12 cellular contexts compared by ENCODE assay signal in the genomic region with DNA sequence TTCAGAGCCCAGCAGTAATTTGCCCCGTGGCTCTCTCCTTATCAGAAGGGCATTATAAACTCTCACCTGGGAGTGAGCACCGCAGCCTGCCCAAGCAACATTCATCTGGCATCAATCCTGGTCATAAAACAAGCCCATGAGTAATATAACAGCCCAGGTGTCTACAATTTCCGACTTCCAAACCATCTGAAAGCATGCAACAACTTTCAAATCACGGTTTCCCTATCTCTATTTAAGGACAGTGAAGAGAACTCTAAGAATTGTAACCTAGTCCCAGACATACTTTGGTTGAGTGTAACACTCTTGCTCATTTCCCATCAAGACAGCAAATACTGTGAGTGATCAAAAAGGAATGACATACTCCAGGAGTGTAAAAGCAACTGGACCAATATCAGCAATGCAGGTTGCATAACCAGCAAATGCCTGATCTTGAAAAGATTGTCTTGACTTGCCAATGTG.
DNase-seq lines count a peak whose midpoint lies in the region; ATAC-seq, FAIRE-seq and TF ChIP-seq lines count a peak whose summit lies in the region.
"Had no signal": no experiment of that assay in that cellular context is flagged by ENCODE, and none has a peak within 500 bp of the region (broad histone marks: within the 10 kb centered on the region; RNA-seq: fewer than 3 reads in every experiment).

No MANE protein-coding gene starts in this region.

- ATAC-seq in Panc1 (peak; percentile 80), esophagus mucosa (peak; percentile 90), HG03108 (IDR thresholded peaks at IDR 0.05; ENCODE audit: unreplicated experiment) (no peak)

- H2BK15ac ChIP-seq in neuronal stem cell (ENCODE audit: low read length) = no peak overlapping the region

- H3K9me3 ChIP-seq in Panc1 (ENCODE audit: control insufficient read depth, insufficient read depth, low read depth, low read length) = no peaks in the 10 kb centered on the region
- H3K9me3 ChIP-seq in neuronal stem cell (replicated peaks in 1 of 2; ENCODE audit: control insufficient read depth in 2 of 2, insufficient read depth in 1 of 2, low read depth in 1 of 2, low read length in 2 of 2) = no peaks in the 10 kb centered on the region
- H3K9me3 ChIP-seq: breast epithelium, stomach had no signal

- H3K23ac ChIP-seq in neuronal stem cell (ENCODE audit: low read depth, low read length, poor library complexity) = no peak overlapping the region

- intact Hi-C loops in Panc1 (cut with micrococcal nuclease; ENCODE audit: unreplicated experiment) = loop anchor here (10.0 kb wide), 1 partner anchor 481 kb away; no protein-coding TSS in a partner anchor

- H2AK5ac ChIP-seq in neuronal stem cell (ENCODE audit: low read depth, low read length) = no peak overlapping the region

- H3K18ac ChIP-seq in neuronal stem cell (ENCODE audit: low read length) = no peak overlapping the region

- H3K36me3 ChIP-seq in Panc1 (ENCODE audit: control insufficient read depth, insufficient read depth, low read length) (no peaks in the 10 kb centered on the region), rectal smooth muscle tissue (ENCODE audit: control insufficient read depth, insufficient read depth, low read length) (no peaks in the 10 kb centered on the region), neuronal stem cell (replicated peaks in 1 of 2; ENCODE audit: control insufficient read depth in 2 of 2, insufficient read depth in 2 of 2, low read length in 2 of 2) (no peaks in the 10 kb centered on the region)
- H3K36me3 ChIP-seq: breast epithelium, stomach had no signal

- no peak overlapping the region for H3K4me2 ChIP-seq in neuronal stem cell (ENCODE audit: insufficient read depth, low read length, poor library complexity, severe bottlenecking)

- peak; percentile 9 for DNase-seq in H54 (ENCODE audit: insufficient read length, low spot score)
- peak; percentile 56 for DNase-seq in Panc1 (ENCODE audit: low read depth, low spot score)
- no peak for DNase-seq in cerebellar nuclear complex (lab: John Stamatoyannopoulos, UW)
- DNase-seq in neuronal stem cell (ENCODE audit: low spot score) = no peak
- no peak for DNase-seq in 8988T
- DNase-seq: activated CD8-positive, alpha-beta memory T cell treated with anti-CD3 and anti-CD28 coated beads, Interleukin-2, amount 50 U/mL, for 48 hours; stomach had no signal

- no peak overlapping the region for H4K8ac ChIP-seq in neuronal stem cell (ENCODE audit: low read depth, low read length)

- H3K79me1 ChIP-seq in neuronal stem cell (ENCODE audit: low read depth, low read length) = no peaks in the 10 kb centered on the region

- no peaks in the 10 kb centered on the region for H3K27me3 ChIP-seq in Panc1 (ENCODE audit: control insufficient read depth, insufficient read depth, low read length)
- no peaks in the 10 kb centered on the region for H3K27me3 ChIP-seq in rectal smooth muscle tissue (ENCODE audit: control insufficient read depth, insufficient read depth, low read length)
- H3K27me3 ChIP-seq in neuronal stem cell (ENCODE audit: control insufficient read depth in 3 of 3, insufficient read depth in 3 of 3, low read depth in 1 of 3, low read length in 3 of 3) = no peaks in the 10 kb centered on the region
- H3K27me3 ChIP-seq: breast epithelium, stomach had no signal

- WGBS in neuronal stem cell (ENCODE audit: extremely low coverage in 2 of 2, insufficient read length in 2 of 2, insufficient replicate concordance in 1 of 2), 2 donors = no CpG with 5 or more reads among the region's 4 CpGs

- H2BK5ac ChIP-seq in neuronal stem cell (ENCODE audit: low read length) = no peak overlapping the region

- H2BK120ac ChIP-seq in neuronal stem cell (ENCODE audit: low read depth, low read length) = no peak overlapping the region

- H3K14ac ChIP-seq in neuronal stem cell (ENCODE audit: low read length) = no peak overlapping the region

- no peak overlapping the region for H3K4ac ChIP-seq in neuronal stem cell (ENCODE audit: low read length)

- CTCF ChIA-PET in Panc1 (lab: Charles Lee) = no interaction called here

- POLR2A ChIA-PET in Panc1 (lab: Charles Lee) = no interaction called here

- FAIRE-seq in H54 (lab: Jason Lieb, UNC) = peak; percentile 100
- FAIRE-seq: G401.6 had no signal

- no peak overlapping the region for H2BK12ac ChIP-seq in neuronal stem cell (ENCODE audit: low read length)

- TF ChIP-seq CTCF in Panc1 (IDR thresholded peaks at IDR 0.05) = no peak

- in situ Hi-C loops in Panc1 (cut with HindIII; ENCODE audit: low pct_unique_long_range_greater_than_20kb, low sequenced_read_pairs) = no loop called here

- TF ChIP-seq POLR2A in H54 (IDR thresholded peaks at IDR 0.05; ENCODE audit: low read depth, low read length) = no peak

- H3K9ac ChIP-seq in rectal smooth muscle tissue (ENCODE audit: low read length) (no peak overlapping the region), neuronal stem cell (ENCODE audit: low read depth, low read length, poor library complexity) (no peak overlapping the region)

- H4K91ac ChIP-seq in neuronal stem cell (ENCODE audit: low read depth, low read length, poor library complexity) = no peak overlapping the region

- no peak overlapping the region for H3K4me3 ChIP-seq in Panc1 (ENCODE audit: low read depth in 2 of 2, low read length in 2 of 2)
- peak overlapping the region; percentile 15 for H3K4me3 ChIP-seq in rectal smooth muscle tissue (ENCODE audit: low read length)
- H3K4me3 ChIP-seq in neuronal stem cell (ENCODE audit: low read length in 2 of 2) = no peak overlapping the region
- H3K4me3 ChIP-seq: breast epithelium, stomach had no signal

- H3K4me1 ChIP-seq in Panc1 (ENCODE audit: control insufficient read depth, insufficient read depth, low read length) = no peaks in the 10 kb centered on the region
- no peaks in the 10 kb centered on the region for H3K4me1 ChIP-seq in rectal smooth muscle tissue (ENCODE audit: control insufficient read depth, insufficient read depth, low read length)
- no peaks in the 10 kb centered on the region for H3K4me1 ChIP-seq in neuronal stem cell (ENCODE audit: control insufficient read depth in 2 of 2, insufficient read depth in 1 of 2, low read depth in 1 of 2, low read length in 2 of 2)
- H3K4me1 ChIP-seq: breast epithelium had no signal

- BruUV-seq in Panc1 (replicated peaks; lab: Mats Ljungman, UMichigan) = no TSS peak

- H2AFZ ChIP-seq in neuronal stem cell (ENCODE audit: low read length) = no peak overlapping the region

- H3K27ac ChIP-seq in Panc1 (ENCODE audit: low read length) (no peak overlapping the region), rectal smooth muscle tissue (ENCODE audit: low read depth, low read length) (no peak overlapping the region), neuronal stem cell (replicated peaks; ENCODE audit: low read length) (no peak overlapping the region)
- H3K27ac ChIP-seq: stomach had no signal

Comparison
In these comparisons a context has a peak if more than half of its experiments do, and no peak if none do; other contexts are left out.
1. DNase-seq: peak in H54 (single experiment) and Panc1 (single experiment); none in cerebellar nuclear complex (0 of 2), neuronal stem cell (single experiment) and 8988T (single experiment).